Comparison of ENCODE assay signal across 8 cellular contexts in the genomic region with DNA sequence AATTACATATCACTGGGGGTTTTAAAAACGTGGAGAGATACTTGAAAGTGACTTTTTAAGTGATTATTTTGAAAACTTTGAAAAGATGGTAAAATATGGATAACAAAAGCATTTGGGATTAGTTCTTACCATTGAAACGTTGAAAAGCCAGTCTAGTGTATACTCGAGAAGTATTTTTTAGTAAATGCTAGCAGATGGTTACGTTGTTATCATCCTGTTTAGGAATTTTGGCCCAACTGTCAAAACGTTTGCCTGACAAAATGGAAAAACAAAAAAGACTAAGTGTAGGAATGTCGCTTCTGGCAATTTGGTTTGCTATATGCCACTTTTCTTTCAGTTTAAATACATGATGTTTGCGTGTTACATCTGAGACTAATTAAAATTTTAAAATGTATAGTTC. TPM values are rescaled to one million over a fixed set of nuclear protein-coding genes. Genes with fewer than 3 reads are reported as not detected.
DNase-seq lines count a peak whose midpoint lies in the region; ATAC-seq, FAIRE-seq and TF ChIP-seq lines count a peak whose summit lies in the region.

No MANE protein-coding gene starts in this region.

- peaks cover 69% of the 10 kb centered on the region for H3K79me2 ChIP-seq in mammary epithelial cell (ENCODE audit: insufficient read depth, low read length)

- no peak for TF ChIP-seq RAD21 in A549 (conservative IDR thresholded peaks at IDR 0.05 in 1 of 2, IDR thresholded peaks at IDR 0.05 in 1 of 2)

- H3K9ac ChIP-seq in mammary epithelial cell (ENCODE audit: insufficient read depth, low read length) (peak overlapping the region; percentile 98), muscle layer of colon (ENCODE audit: low read length) (peak overlapping the region; percentile 89)

- no peak for DNase-seq in A549 (ENCODE audit: low read depth in 1 of 2, low spot score in 1 of 2)
- DNase-seq in HFFc6 = no peak
- no peak for DNase-seq in mammary epithelial cell
- DNase-seq in stimulated activated CD4-positive, alpha-beta T cell treated with anti-CD3 and anti-CD28 coated beads, Interleukin-2, amount 100 ng/mL, for 24 hours = no peak
- no peak for DNase-seq in activated CD8-positive, alpha-beta memory T cell treated with anti-CD3 and anti-CD28 coated beads, Interleukin-2, amount 50 U/mL, for 4 hours

- H3K36me3 ChIP-seq in mammary epithelial cell (ENCODE audit: insufficient read depth, low read length) (no peaks in the 10 kb centered on the region), muscle layer of colon (ENCODE audit: insufficient read depth, low read length) (peaks cover 7% of the 10 kb centered on the region)

- peak overlapping the region; percentile 98; a peak in 3 of 6 replicates for H3K27ac ChIP-seq in A549
- peak overlapping the region; percentile 79 for H3K27ac ChIP-seq in mammary epithelial cell (ENCODE audit: insufficient read depth, low read depth, low read length)
- no peak overlapping the region for H3K27ac ChIP-seq in muscle layer of colon (ENCODE audit: low read depth, low read length)

- peaks cover 68% of the 10 kb centered on the region for H3K36me3 Mint-ChIP-seq in HFFc6 (ENCODE audit: low read depth)

- H3K4me3 ChIP-seq in A549 (peak overlapping the region; percentile 95), mammary epithelial cell (replicated peaks in 1 of 3; ENCODE audit: insufficient read depth in 1 of 3, low read depth in 2 of 3, low read length in 3 of 3) (peak overlapping the region; percentile 94 to 96 (median 95)), muscle layer of colon (ENCODE audit: low read depth in 1 of 2, low read length in 2 of 2) (peak overlapping the region in 1 of 2 donors; percentile 95)

- dilution Hi-C loops in mammary epithelial cell (cut with HindIII; ENCODE audit: low sequenced_read_pairs) = no loop called here

- H3K4me3 Mint-ChIP-seq in HFFc6 = peak overlapping the region; percentile 90

- H4K20me1 ChIP-seq in mammary epithelial cell (ENCODE audit: insufficient read depth, low read length) = no peaks in the 10 kb centered on the region

- H3K4me1 Mint-ChIP-seq in HFFc6 (ENCODE audit: low read depth) = peaks cover 35% of the 10 kb centered on the region

- H3K9me3 ChIP-seq in A549 (peaks cover 43% of the 10 kb centered on the region), mammary epithelial cell (replicated peaks; ENCODE audit: insufficient read depth, low read length) (no peaks in the 10 kb centered on the region), muscle layer of colon (ENCODE audit: low read length) (peaks cover 7% of the 10 kb centered on the region)

- H3K4me1 ChIP-seq in A549 (peaks cover 15% of the 10 kb centered on the region; the same call in 1 of the 3 replicates), mammary epithelial cell (ENCODE audit: insufficient read depth, low read length) (peaks cover 9% of the 10 kb centered on the region), muscle layer of colon (ENCODE audit: insufficient read depth, low read length) (peaks cover 18% of the 10 kb centered on the region)

- FAIRE-seq in A549 (lab: Jason Lieb, UNC) = no peak

- H3K4me2 ChIP-seq in A549 (peak overlapping the region; percentile 94), mammary epithelial cell (ENCODE audit: insufficient read depth, low read depth, low read length) (peak overlapping the region; percentile 83)

- TF ChIP-seq EP300 in A549 (IDR thresholded peaks at IDR 0.05) = no peak

- BruUV-seq in mammary epithelial cell (replicated peaks; lab: Mats Ljungman, UMichigan) = no TSS peak

- POLR2A ChIA-PET in A549 (lab: Yijun Ruan, JAX) = no interaction called here

- in situ Hi-C loops in mammary epithelial cell (cut with MboI; ENCODE audit: low sequenced_read_pairs in 2 of 2) = no loop called here

- no peaks in the 10 kb centered on the region; the same call in 1 of the 2 replicates for H3K27me3 Mint-ChIP-seq in HFFc6 (ENCODE audit: insufficient read depth)

- TF ChIP-seq CTCF in A549 (IDR thresholded peaks at IDR 0.05) = no peak
- TF ChIP-seq CTCF in HFFc6 (IDR thresholded peaks at IDR 0.05) = no peak
- no peak for TF ChIP-seq CTCF in mammary epithelial cell (conservative IDR thresholded peaks at IDR 0.05 in 1 of 2, IDR thresholded peaks at IDR 0.05 in 1 of 2; ENCODE audit: extremely low read depth in 1 of 2, insufficient read depth in 1 of 2, low read depth in 1 of 2, low read length in 2 of 2)

- H3K9me3 Mint-ChIP-seq in HFFc6 = peaks cover 25% of the 10 kb centered on the region

- no peak overlapping the region for H2AFZ ChIP-seq in mammary epithelial cell (ENCODE audit: low read depth, low read length)

- CTCF ChIA-PET in A549 (lab: Yijun Ruan, JAX) = no interaction called here
- CTCF ChIA-PET in mammary epithelial cell (lab: Charles Lee; ENCODE audit: low non-redundant PET) = no interaction called here

- H3K27ac Mint-ChIP-seq in HFFc6 = peak overlapping the region; percentile 92

- TF ChIP-seq POLR2A in A549 (IDR thresholded peaks at IDR 0.05; ENCODE audit: low read length) = no peak

- ATAC-seq in A549 = no peak
- ATAC-seq in GM18907 (IDR thresholded peaks at IDR 0.05; ENCODE audit: unreplicated experiment) = no peak
- no peak for ATAC-seq in HG02642 (IDR thresholded peaks at IDR 0.05; ENCODE audit: poor library complexity, unreplicated experiment)

- intact Hi-C loops in mammary epithelial cell (cut with micrococcal nuclease) = loop anchor here (2.0 kb wide), 3 partner anchors 47 to 93 kb away; no protein-coding TSS in a partner anchor

- WGBS in A549 (ENCODE audit: missing lambda C conversion rate) = 24% methylated on average over 7 of the region's 7 CpGs
- 11% methylated on average over 7 of the region's 7 CpGs for WGBS in mammary epithelial cell (ENCODE audit: low coverage, missing lambda C conversion rate)

- H3K27me3 ChIP-seq in mammary epithelial cell (ENCODE audit: insufficient read depth, low read length) (no peaks in the 10 kb centered on the region), muscle layer of colon (ENCODE audit: control insufficient read depth in 1 of 2, insufficient read depth in 2 of 2, low read length in 2 of 2) (no peaks in the 10 kb centered on the region)

TF ChIP-seq in A549, 52 proteins besides CTCF, POLR2A, EP300 and RAD21:
- no peak for TF ChIP-seq CEBPB (IDR thresholded peaks at IDR 0.05)
- no peak for TF ChIP-seq RARB (CRISPR knock-in tag; IDR thresholded peaks at IDR 0.05)
TF ChIP-seq in A549: peak in this region for 0.

RNA-seq across cellular contexts. Expression of a gene that starts 1.2 kb away (rescaled TPM):
- polyA plus RNA-seq in A549 (2011; rRNA removed) (19.5 and 21.9 TPM in 2 replicates), A549 (2017; fragmentation: RNase III; extraction: RNeasy Plus Mini Kit Qiagen cat#74134 plus additional on column Dnase treatment) (21.7 to 22.1 TPM (median 21.7 TPM) in 3 replicates), mammary epithelial cell (5.0 TPM)
- 9.1 and 9.9 TPM in 2 replicates for polyA plus RNA-seq in A549 (2012; cell fraction: cytosol; rRNA removed)
- 31.2 and 46.0 TPM in 2 replicates for polyA plus RNA-seq in A549 (2012; cell fraction: nucleus; rRNA removed)
- polyA minus RNA-seq in A549 (2011; rRNA and poly(A)+ RNA removed) = 23.8 and 27.3 TPM in 2 replicates
- total RNA-seq in HFFc6 (2021; fragmentation: NEBNext Ultra II Directional; extraction: Animal tissue kit (Norgen Biotek cat#: 25700)) = 10 to 100 TPM; 31.5 to 38.9 (median 34.5) TPM
- total RNA-seq in mammary epithelial cell = 10 to 100 TPM; 22.2 to 54.3 TPM
- 19.8 TPM for polyA minus RNA-seq in mammary epithelial cell
